Comparison of ENCODE assay signal across 1 cellular context in the genomic region with DNA sequence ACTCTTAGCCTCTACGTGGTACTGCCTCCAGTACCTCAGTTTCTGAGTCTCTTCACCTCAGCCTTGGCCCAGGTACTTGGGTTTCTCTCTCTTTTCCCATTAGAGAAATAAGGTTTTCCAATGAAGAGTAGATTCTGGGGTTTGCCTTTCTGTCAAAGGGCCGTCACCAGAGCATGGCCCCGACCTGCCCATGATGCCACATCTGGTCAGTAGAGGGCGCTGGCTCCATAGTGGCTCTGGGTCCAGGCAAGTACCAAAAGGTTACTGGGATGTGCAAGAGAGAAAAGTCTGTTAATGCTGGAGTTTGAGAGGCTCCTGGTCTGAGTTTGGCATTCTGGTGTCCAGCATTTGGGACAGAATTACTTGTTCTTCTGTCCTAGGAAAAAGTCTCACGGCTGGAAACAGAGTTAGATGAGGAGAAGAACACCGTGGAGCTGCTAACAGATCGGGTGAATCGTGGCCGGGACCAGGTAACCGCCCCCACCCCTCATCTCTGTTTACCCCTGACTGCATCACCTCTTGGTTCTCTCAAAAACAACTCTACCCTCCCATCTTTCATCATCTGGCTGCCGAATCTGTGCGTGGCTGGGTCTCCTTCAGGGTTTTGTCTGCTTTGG.
TF ChIP-seq lines count a peak whose summit lies in the region.

No MANE protein-coding gene starts in this region.

TF ChIP-seq in H1, 55 proteins besides CTCF, POLR2A, EP300 and RAD21:
- peak; percentile 22; the same call in 1 of the 2 replicates for TF ChIP-seq CREB1 (IDR thresholded peaks at IDR 0.05)
- TF ChIP-seq YY1 (IDR thresholded peaks at IDR 0.05; ENCODE audit: low read depth, low read length), result 0 out of 2 replicates have a peak, but pooled peaks have one; percentile 36
- no peak for TF ChIP-seq SUZ12 (IDR thresholded peaks at IDR 0.05; ENCODE audit: low read length)
- no peak for TF ChIP-seq JUND (IDR thresholded peaks at IDR 0.05; ENCODE audit: low read length)
- TF ChIP-seq MAX (IDR thresholded peaks at IDR 0.05), result 0 out of 2 replicates have a peak, but pooled peaks have one; percentile 38
- TF ChIP-seq SIN3A (conservative IDR thresholded peaks at IDR 0.05 in 1 of 2, IDR thresholded peaks at IDR 0.05 in 1 of 2; ENCODE audit: low read depth in 1 of 2, low read length in 2 of 2), result peak in 1 of 2 experiments; percentile 55; a peak in 1 of 4 replicates
- TF ChIP-seq ASH2L (IDR thresholded peaks at IDR 0.05; ENCODE audit: low read length), result no peak
